ENCODE assay signal across 1 cellular context in the genomic region with DNA sequence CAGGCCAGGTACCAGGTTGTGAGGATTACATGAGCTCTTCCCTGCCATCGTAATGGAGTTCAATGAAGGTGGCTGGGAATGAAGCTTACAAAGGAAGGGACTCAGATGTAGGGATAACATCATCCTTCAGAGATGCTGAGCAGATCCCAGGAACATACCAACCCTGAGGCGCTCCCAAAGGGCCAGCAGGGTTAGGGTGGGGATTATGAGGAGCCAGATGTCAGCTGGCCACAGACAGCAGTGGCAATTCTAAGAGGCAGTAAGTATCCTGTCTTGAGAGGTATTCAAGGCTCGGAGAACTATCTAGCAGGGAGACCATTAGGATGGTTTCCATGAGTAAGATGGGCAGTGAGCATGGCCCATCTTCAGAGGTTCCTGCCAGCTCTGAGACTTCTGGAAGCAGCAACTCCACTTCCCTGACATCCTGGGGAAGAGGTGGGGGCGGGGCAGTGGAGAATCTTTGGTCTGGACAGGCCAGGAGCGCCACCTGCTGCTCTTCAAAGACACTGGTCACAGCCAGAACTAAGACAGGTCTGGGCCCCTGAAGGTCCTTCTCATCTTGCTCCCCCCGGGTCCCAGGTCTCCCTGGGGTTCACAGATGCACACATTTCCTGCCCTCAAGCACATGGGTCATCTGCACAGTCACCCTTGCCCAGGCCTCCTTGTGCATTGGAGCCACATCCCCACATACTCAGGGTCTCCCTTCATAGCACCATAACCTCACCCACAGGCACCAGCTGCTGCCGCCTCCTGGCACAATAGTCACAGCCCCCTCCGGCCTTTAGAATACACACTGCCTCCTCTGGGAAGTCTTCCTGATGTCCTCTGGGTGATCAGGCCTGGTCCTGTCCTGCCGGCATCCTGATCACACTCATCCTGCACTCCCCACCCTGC.
TF ChIP-seq lines count a peak whose summit lies in the region.

No MANE protein-coding gene starts in this region.

TF ChIP-seq in HEK293, 187 proteins besides CTCF, POLR2A, EP300 and RAD21 (continued from another document):
- no peak for TF ChIP-seq ZFP3 (tag by site-specific recombination; IDR thresholded peaks at IDR 0.05; ENCODE audit: low read depth)
